Comparison of ENCODE assay signal across 21 cellular contexts in genomic region chr1:220817907-220818306, GRCh38. TPM values are rescaled to one million over a fixed set of nuclear protein-coding genes. Genes with fewer than 3 reads are reported as not detected.
DNase-seq lines count a peak whose midpoint lies in the region; ATAC-seq and TF ChIP-seq lines count a peak whose summit lies in the region.
"Had no signal": no experiment of that assay in that cellular context is flagged by ENCODE, and none has a peak within 500 bp of the region (broad histone marks: within the 10 kb centered on the region; RNA-seq: fewer than 3 reads in every experiment).

No MANE protein-coding gene starts in this region.

- H4K20me1 ChIP-seq in Karpas-422 (ENCODE audit: insufficient read depth, low read depth, low read length) = no peaks in the 10 kb centered on the region

- H2BK120ac ChIP-seq in trophoblast cell (ENCODE audit: insufficient read depth, low read length, poor library complexity) = no peak overlapping the region

- H4K91ac ChIP-seq in trophoblast cell (ENCODE audit: low read depth, low read length) = no peak overlapping the region

- no peak overlapping the region for H4K12ac ChIP-seq in trophoblast cell (ENCODE audit: low read depth, low read length)

- no peak overlapping the region for H3K4me3 Mint-ChIP-seq in effector memory CD8-positive, alpha-beta T cell
- H3K4me3 Mint-ChIP-seq: nephron progenitor cell had no signal

- H3K4me1 Mint-ChIP-seq in effector memory CD8-positive, alpha-beta T cell (ENCODE audit: low read depth in 2 of 2) = no peaks in the 10 kb centered on the region
- H3K4me1 Mint-ChIP-seq: nephron progenitor cell had no signal

- DNase-seq in AG04450 (ENCODE audit: low read depth, low spot score) (no peak), fibroblast of mammary gland (ENCODE audit: low read depth) (peak; percentile 87), trophoblast cell (no peak), Karpas-422 (no peak), DMS 273 (lab: John Stamatoyannopoulos, UW; ENCODE audit: unreplicated experiment) (no peak)
- DNase-seq in stimulated activated CD4-positive, alpha-beta T cell treated with anti-CD3 and anti-CD28 coated beads, Interleukin-4, amount 100 ng/mL, for 24 hours = no peak
- no peak for DNase-seq in effector memory CD8-positive, alpha-beta T cell
- DNase-seq: activated gamma-delta T cell, erythroblast, GDM1, hippocampal formation, KBM-7, NCI-H1105, NCI-H2171 treated with DMSO at 0.1 percent for 48 hours, nephron progenitor cell, T-helper 2 cell had no signal

- H3K4me1 ChIP-seq in HUES48 (ENCODE audit: control insufficient read depth, insufficient read depth, low read length) = peaks cover 18% of the 10 kb centered on the region
- H3K4me1 ChIP-seq in trophoblast cell (ENCODE audit: control insufficient read depth in 1 of 2, insufficient read depth in 2 of 2, low read length in 2 of 2) = peaks cover 5 to 8% of the 10 kb centered on the region in 2 experiments
- H3K4me1 ChIP-seq in Karpas-422 (ENCODE audit: low read length) = no peaks in the 10 kb centered on the region
- H3K4me1 ChIP-seq: A549 had no signal

- no peak overlapping the region for H3K14ac ChIP-seq in trophoblast cell (ENCODE audit: low read length)

- H3K23ac ChIP-seq in trophoblast cell (ENCODE audit: low read length) = no peak overlapping the region

- H3K4ac ChIP-seq in trophoblast cell (ENCODE audit: low read depth, low read length) = no peak overlapping the region

- H2AFZ ChIP-seq in trophoblast cell (ENCODE audit: insufficient read depth, low read length, poor library complexity) (no peak overlapping the region), Karpas-422 (ENCODE audit: low read length) (no peak overlapping the region)

- H3K9me2 ChIP-seq in Karpas-422 (replicated peaks; ENCODE audit: insufficient read depth, low read length) = no peaks in the 10 kb centered on the region

- H3K27me3 Mint-ChIP-seq in effector memory CD8-positive, alpha-beta T cell = peaks cover 15 to 37% of the 10 kb centered on the region in 2 donors

- H3K27ac Mint-ChIP-seq in effector memory CD8-positive, alpha-beta T cell = no peak overlapping the region
- H3K27ac Mint-ChIP-seq: nephron progenitor cell had no signal

- WGBS in trophoblast cell (ENCODE audit: extremely low coverage, insufficient coverage, insufficient read length) = no CpG with 5 or more reads among the region's 1 CpG

- no peaks in the 10 kb centered on the region for H3K36me3 Mint-ChIP-seq in effector memory CD8-positive, alpha-beta T cell (ENCODE audit: insufficient read depth)

- H3K18ac ChIP-seq in trophoblast cell (ENCODE audit: low read length) = no peak overlapping the region

- no peak overlapping the region for H2BK5ac ChIP-seq in trophoblast cell (ENCODE audit: low read depth, low read length, poor library complexity)

- H3K4me3 ChIP-seq in AG04450 (ENCODE audit: low read depth, low read length) = no peak overlapping the region
- H3K4me3 ChIP-seq in HUES48 (ENCODE audit: low read depth, low read length) = no peak overlapping the region
- H3K4me3 ChIP-seq in fibroblast of mammary gland (ENCODE audit: control insufficient read depth, low read depth, low read length) = no peak overlapping the region
- H3K4me3 ChIP-seq in trophoblast cell (ENCODE audit: low read depth, low read length) = no peak overlapping the region
- no peak overlapping the region for H3K4me3 ChIP-seq in Karpas-422 (ENCODE audit: low read length)
- H3K4me3 ChIP-seq: A549, ascending aorta, thoracic aorta had no signal

- H3K4me2 ChIP-seq in trophoblast cell (ENCODE audit: low read length) = no peak overlapping the region
- no peak overlapping the region for H3K4me2 ChIP-seq in Karpas-422 (ENCODE audit: low read depth, low read length, poor library complexity, severe bottlenecking)

- peaks cover 0 to 1% of the 10 kb centered on the region in 2 donors for H3K9me3 Mint-ChIP-seq in effector memory CD8-positive, alpha-beta T cell

- H3K79me2 ChIP-seq in trophoblast cell (ENCODE audit: control insufficient read depth, insufficient read depth, low read length, poor library complexity) (no peaks in the 10 kb centered on the region), Karpas-422 (ENCODE audit: low read length) (no peaks in the 10 kb centered on the region)

- H3K27ac ChIP-seq in AG04450 (ENCODE audit: low read depth, low read length) = peak overlapping the region; percentile 0
- peak overlapping the region; percentile 9 for H3K27ac ChIP-seq in HUES48 (ENCODE audit: low read depth, low read length)
- H3K27ac ChIP-seq in trophoblast cell (ENCODE audit: low read depth, low read length) = no peak overlapping the region
- H3K27ac ChIP-seq in Karpas-422 (ENCODE audit: low read length) = no peak overlapping the region
- H3K27ac ChIP-seq: A549, thoracic aorta had no signal

- H2AK5ac ChIP-seq in trophoblast cell (ENCODE audit: low read length) = no peak overlapping the region

- H4K8ac ChIP-seq in trophoblast cell (ENCODE audit: low read depth, low read length) = no peak overlapping the region

- H3K9me3 ChIP-seq in AG04450 (ENCODE audit: control insufficient read depth, insufficient read depth, low read length) (0 out of 2 replicates have a peak, but pooled peaks cover 3% of the 10 kb centered on the region), HUES48 (ENCODE audit: control insufficient read depth, insufficient read depth, low read length) (no peaks in the 10 kb centered on the region), trophoblast cell (ENCODE audit: insufficient read depth, low read depth, low read length) (peaks cover 2% of the 10 kb centered on the region), Karpas-422 (ENCODE audit: low read length) (no peaks in the 10 kb centered on the region)
- H3K9me3 ChIP-seq: A549, ascending aorta, thoracic aorta had no signal

- H3K9ac ChIP-seq in HUES48 (ENCODE audit: low read depth, low read length) = no peak overlapping the region
- no peak overlapping the region for H3K9ac ChIP-seq in trophoblast cell (ENCODE audit: low read length)
- H3K9ac ChIP-seq in Karpas-422 (ENCODE audit: low read length) = no peak overlapping the region

- CTCF ChIA-PET in AG04450 (lab: Charles Lee) = interaction anchor here (1.2 kb wide), 1 partner anchor 14 kb away, joined by 3 read pairs; no protein-coding TSS in a partner anchor

- TF ChIP-seq CTCF in AG04450 (IDR thresholded peaks at IDR 0.05; ENCODE audit: low read depth, low read length) (no peak), fibroblast of mammary gland (conservative IDR thresholded peaks at IDR 0.05; ENCODE audit: control insufficient read depth, insufficient read depth, low read depth, low read length) (no peak)

- POLR2A ChIA-PET in AG04450 (lab: Yijun Ruan, JAX) = no interaction called here

- H3K27me3 ChIP-seq in AG04450 (ENCODE audit: control insufficient read depth, insufficient read depth, low read length) (peaks cover 3% of the 10 kb centered on the region), HUES48 (ENCODE audit: control insufficient read depth, insufficient read depth, low read length) (no peaks in the 10 kb centered on the region), trophoblast cell (ENCODE audit: insufficient read depth, low read length) (no peaks in the 10 kb centered on the region), Karpas-422 (ENCODE audit: low read length) (no peaks in the 10 kb centered on the region)
- H3K27me3 ChIP-seq: ascending aorta had no signal

- peak overlapping the region; percentile 60 for H2BK12ac ChIP-seq in trophoblast cell (ENCODE audit: low read length)

- H3K36me3 ChIP-seq in HUES48 (ENCODE audit: control insufficient read depth, insufficient read depth, low read length) (peaks cover 19% of the 10 kb centered on the region), trophoblast cell (ENCODE audit: control insufficient read depth in 1 of 2, insufficient read depth in 2 of 2, low read length in 2 of 2) (peaks cover 11 to 13% of the 10 kb centered on the region in 2 experiments), Karpas-422 (ENCODE audit: insufficient read depth, low read length) (no peaks in the 10 kb centered on the region)

- ATAC-seq in effector memory CD8-positive, alpha-beta T cell (replicated peaks) = no peak
- ATAC-seq: activated CD4-positive, CD25-positive, alpha-beta regulatory T cell treated with anti-CD3 and anti-CD28 coated beads, Interleukin-2, amount 50 U/mL, for 24 hours had no signal

- no peaks in the 10 kb centered on the region for H3K79me1 ChIP-seq in trophoblast cell (ENCODE audit: low read length)

RNA-seq across cellular contexts. Expression of gene MTARC1, which starts 31.2 kb away (rescaled TPM):
- 2.1 and 2.6 TPM in 2 replicates for polyA plus RNA-seq in AG04450 (2011; rRNA removed)
- polyA minus RNA-seq in AG04450 (2011; rRNA and poly(A)+ RNA removed) = 1.1 and 2.0 TPM in 2 replicates
- 25.0 and 26.3 TPM in 2 replicates for polyA plus RNA-seq in trophoblast cell (2013)
- total RNA-seq in Karpas-422 (2014; rRNA removed; shearing (Covaris generic); ENCODE audit: low replicate concordance) = 0.04 TPM in 1 of 2 replicates, not detected in the other

Comparison
In these comparisons a context has a peak if more than half of its experiments do, and no peak if none do; other contexts are left out.
1. H3K27ac ChIP-seq: peak in AG04450 (single experiment) and HUES48 (single experiment); none in trophoblast cell (single experiment) and Karpas-422 (single experiment).